1 cellular context compared by ENCODE assay signal in genomic region chr4:80183196-80184052, GRCh38.
TF ChIP-seq lines count a peak whose summit lies in the region.

No MANE protein-coding gene starts in this region.

TF ChIP-seq in IMR-90, 13 proteins besides CTCF, POLR2A, EP300 and RAD21 (continued from another document):
- TF ChIP-seq ELK1 (IDR thresholded peaks at IDR 0.05; ENCODE audit: borderline replicate concordance, low read depth, low read length) (no peak), BHLHE40 (IDR thresholded peaks at IDR 0.05; ENCODE audit: low read depth, low read length) (no peak), MXI1 (IDR thresholded peaks at IDR 0.05; ENCODE audit: borderline replicate concordance, low read depth, low read length) (no peak), CEBPB (IDR thresholded peaks at IDR 0.05; ENCODE audit: low read depth, low read length) (no peak)
